Comparison of ENCODE assay signal across 8 cellular contexts in genomic region chr6:129621252-129621651, GRCh38.
DNase-seq lines count a peak whose midpoint lies in the region; ATAC-seq and TF ChIP-seq lines count a peak whose summit lies in the region.

No MANE protein-coding gene starts in this region.

- H3K36me3 ChIP-seq in MM.1S (replicated peaks; ENCODE audit: insufficient read depth, low read length) = no peaks in the 10 kb centered on the region; the same call in 1 of the 2 replicates

- no peak overlapping the region for H3K4me2 ChIP-seq in MM.1S (ENCODE audit: low read depth, low read length)

- peak; percentile 57 for TF ChIP-seq CTCF in MM.1S (IDR thresholded peaks at IDR 0.05; ENCODE audit: low read length)
- TF ChIP-seq CTCF in neural crest cell (conservative IDR thresholded peaks at IDR 0.05) = peak; percentile 42

- H3K4me3 Mint-ChIP-seq in activated naive CD4-positive, alpha-beta T cell treated with anti-CD3 and anti-CD28 coated beads, Interleukin-2, amount 10 ng/mL, durations not matched to agents 7 days and 5 days = no peak overlapping the region
- no peak overlapping the region for H3K4me3 Mint-ChIP-seq in neural crest cell

- no peak for ATAC-seq in GM19397 (IDR thresholded peaks at IDR 0.05; ENCODE audit: unreplicated experiment)
- no peak for ATAC-seq in GM21423 (IDR thresholded peaks at IDR 0.05; ENCODE audit: unreplicated experiment)

- H3K27ac ChIP-seq in MM.1S (ENCODE audit: low read length) = no peak overlapping the region

- no peak overlapping the region for H3K27ac Mint-ChIP-seq in activated naive CD4-positive, alpha-beta T cell treated with anti-CD3 and anti-CD28 coated beads, Interleukin-2, amount 10 ng/mL, durations not matched to agents 7 days and 5 days
- no peak overlapping the region for H3K27ac Mint-ChIP-seq in neural crest cell (ENCODE audit: unreplicated experiment)

- no peaks in the 10 kb centered on the region for H4K20me1 ChIP-seq in MM.1S (ENCODE audit: insufficient read depth, low read length)

- H3K4me1 ChIP-seq in MM.1S (ENCODE audit: low read length) = no peaks in the 10 kb centered on the region

- no peak overlapping the region for H3K9ac ChIP-seq in MM.1S (ENCODE audit: low read length)

- DNase-seq in ELF-1 (ENCODE audit: low read depth, low spot score) (peak; percentile 42), MM.1S (peak; percentile 38), neural crest cell (ENCODE audit: low read depth, low spot score) (no peak), AG08395 (ENCODE audit: low spot score) (no peak), NCI-H226 (no peak)
- DNase-seq in activated naive CD4-positive, alpha-beta T cell treated with anti-CD3 and anti-CD28 coated beads, Interleukin-2, amount 10 ng/mL, durations not matched to agents 7 days and 5 days = peak; percentile 49

- H3K9me3 Mint-ChIP-seq in activated naive CD4-positive, alpha-beta T cell treated with anti-CD3 and anti-CD28 coated beads, Interleukin-2, amount 10 ng/mL, durations not matched to agents 7 days and 5 days = peaks cover 3% of the 10 kb centered on the region
- no peaks in the 10 kb centered on the region for H3K9me3 Mint-ChIP-seq in neural crest cell

- peaks cover 2% of the 10 kb centered on the region for H3K4me1 Mint-ChIP-seq in activated naive CD4-positive, alpha-beta T cell treated with anti-CD3 and anti-CD28 coated beads, Interleukin-2, amount 10 ng/mL, durations not matched to agents 7 days and 5 days
- no peaks in the 10 kb centered on the region for H3K4me1 Mint-ChIP-seq in neural crest cell

- no peaks in the 10 kb centered on the region for H3K79me2 ChIP-seq in MM.1S (ENCODE audit: low read length)

- CTCF ChIA-PET in activated naive CD4-positive, alpha-beta T cell treated with anti-CD3 and anti-CD28 coated beads, Interleukin-2, amount 10 ng/mL, durations not matched to agents 7 days and 5 days (lab: Charles Lee) = interaction anchor here (0.8 to 1.5 kb wide), 3 partner anchors 89 to 110 kb away, joined by 3 to 5 read pairs (median 4); partner anchors contain the start of gene ARHGAP18

- H3K27me3 ChIP-seq in MM.1S (replicated peaks; ENCODE audit: insufficient read depth, low read length) = no peaks in the 10 kb centered on the region

- H2AFZ ChIP-seq in MM.1S (ENCODE audit: low read length) = no peak overlapping the region

- no peaks in the 10 kb centered on the region for H3F3A ChIP-seq in MM.1S (ENCODE audit: insufficient read depth, low read length)

- no peaks in the 10 kb centered on the region for H3K9me2 ChIP-seq in MM.1S (replicated peaks; ENCODE audit: insufficient read depth, low read length)

- no peaks in the 10 kb centered on the region for H3K9me3 ChIP-seq in MM.1S (replicated peaks; ENCODE audit: insufficient read depth, low read length)

- no peak overlapping the region for H3K4me3 ChIP-seq in MM.1S (ENCODE audit: low read length)

- H3K36me3 Mint-ChIP-seq in activated naive CD4-positive, alpha-beta T cell treated with anti-CD3 and anti-CD28 coated beads, Interleukin-2, amount 10 ng/mL, durations not matched to agents 7 days and 5 days = peaks cover 15% of the 10 kb centered on the region
- no peaks in the 10 kb centered on the region for H3K36me3 Mint-ChIP-seq in neural crest cell (ENCODE audit: low read depth)

- no peaks in the 10 kb centered on the region for H3K27me3 Mint-ChIP-seq in activated naive CD4-positive, alpha-beta T cell treated with anti-CD3 and anti-CD28 coated beads, Interleukin-2, amount 10 ng/mL, durations not matched to agents 7 days and 5 days
- no peaks in the 10 kb centered on the region for H3K27me3 Mint-ChIP-seq in neural crest cell (ENCODE audit: low read depth)

Comparison
In these comparisons a context has a peak if more than half of its experiments do, and no peak if none do; other contexts are left out.
1. DNase-seq: peak in ELF-1 (single experiment), MM.1S (single experiment) and activated naive CD4-positive, alpha-beta T cell treated with anti-CD3 and anti-CD28 coated beads, Interleukin-2, amount 10 ng/mL, durations not matched to agents 7 days and 5 days (single experiment); none in neural crest cell (single experiment), AG08395 (single experiment) and NCI-H226 (single experiment).